24 cellular contexts compared by ENCODE assay signal in genomic region chr11:44741976-44742375, GRCh38. TPM values are rescaled to one million over a fixed set of nuclear protein-coding genes. Genes with fewer than 3 reads are reported as not detected.
DNase-seq lines count a peak whose midpoint lies in the region; ATAC-seq and TF ChIP-seq lines count a peak whose summit lies in the region.
"Had no signal": no experiment of that assay in that cellular context is flagged by ENCODE, and none has a peak within 500 bp of the region (broad histone marks: within the 10 kb centered on the region; RNA-seq: fewer than 3 reads in every experiment).

No MANE protein-coding gene starts in this region.

- H3K36me3 Mint-ChIP-seq in GM23338 (ENCODE audit: low read depth) (peaks cover 4% of the 10 kb centered on the region), endothelial cell (ENCODE audit: low read depth, unreplicated experiment) (peaks cover 43% of the 10 kb centered on the region), nephron (ENCODE audit: low read depth) (peaks cover 4% of the 10 kb centered on the region)

- no peaks in the 10 kb centered on the region for H3K9me2 ChIP-seq in GM23338 (ENCODE audit: insufficient read depth)

- H3K9me3 Mint-ChIP-seq in GM23338: no peaks in the 10 kb centered on the region; the same call in 1 of the 3 replicates
- no peaks in the 10 kb centered on the region for H3K9me3 Mint-ChIP-seq in endothelial cell (ENCODE audit: unreplicated experiment)
- no peaks in the 10 kb centered on the region for H3K9me3 Mint-ChIP-seq in nephron
- H3K9me3 Mint-ChIP-seq: CD4-positive, alpha-beta T cell had no signal

- DNase-seq in GM23338 (ENCODE audit: low spot score) (peak; percentile 57), endothelial cell (ENCODE audit: low spot score) (no peak), NCI-H524 (lab: John Stamatoyannopoulos, UW) (no peak)
- DNase-seq: AML-193; CD4-positive, alpha-beta T cell; COR-L47; Karpas-422; NCI-H1092; NCI-H1417 treated with DMSO at 0.1 percent for 48 hours; NCI-H1694 treated with DMSO at 0.1 percent for 48 hours; NCI-H2081; NCI-H2227 treated with DMSO at 0.1 percent for 48 hours; NCI-H69; RPMI8226; SHP77 had no signal

- peaks cover 70% of the 10 kb centered on the region for H3K4me1 Mint-ChIP-seq in GM23338
- peaks cover 94% of the 10 kb centered on the region for H3K4me1 Mint-ChIP-seq in endothelial cell (ENCODE audit: unreplicated experiment)
- H3K4me1 Mint-ChIP-seq in nephron: peaks cover 67% of the 10 kb centered on the region

- H3K4me3 ChIP-seq in GM23338: 0 out of 2 replicates have a peak overlapping the region, but pooled peaks have one; percentile 4
- H3K4me3 ChIP-seq in HUES6 (ENCODE audit: low read depth, low read length): 0 out of 2 replicates have a peak overlapping the region, but pooled peaks have one; percentile 3
- H3K4me3 ChIP-seq: A549; BLaER1 treated with 17β-estradiol and CSF1 and Interleukin-3, amounts not matched to agents 10 nM and 100 nM; GM12878 had no signal

- H3K27ac Mint-ChIP-seq in GM23338 (no peak overlapping the region), endothelial cell (ENCODE audit: unreplicated experiment) (no peak overlapping the region), nephron (peak overlapping the region in 2 of 3 experiments; percentile 18 to 96)
- H3K27ac Mint-ChIP-seq: CD4-positive, alpha-beta T cell had no signal

- H3K27me3 Mint-ChIP-seq in GM23338 (ENCODE audit: insufficient read depth, low read depth, poor library complexity): peaks cover 12% of the 10 kb centered on the region
- peaks cover 11% of the 10 kb centered on the region for H3K27me3 Mint-ChIP-seq in endothelial cell (ENCODE audit: unreplicated experiment)
- no peaks in the 10 kb centered on the region for H3K27me3 Mint-ChIP-seq in nephron (ENCODE audit: low read depth)
- H3K27me3 Mint-ChIP-seq: CD4-positive, alpha-beta T cell had no signal

- peaks cover 7% of the 10 kb centered on the region; the same call in 1 of the 2 replicates for H3K36me3 ChIP-seq in GM23338 (ENCODE audit: insufficient read depth)
- 0 out of 2 replicates have a peak, but pooled peaks cover 3% of the 10 kb centered on the region for H3K36me3 ChIP-seq in HUES6 (ENCODE audit: control insufficient read depth, insufficient read depth, low read length)
- H3K36me3 ChIP-seq: BLaER1 treated with 17β-estradiol and CSF1 and Interleukin-3, amounts not matched to agents 10 nM and 100 nM had no signal

- H3K4me3 Mint-ChIP-seq in GM23338 (peak overlapping the region; percentile 23; the same call in 1 of the 3 replicates), endothelial cell (ENCODE audit: unreplicated experiment) (peak overlapping the region; percentile 70), nephron (no peak overlapping the region)
- H3K4me3 Mint-ChIP-seq: CD4-positive, alpha-beta T cell had no signal

- ATAC-seq in GM23338: no peak; the same call in 2 of the 3 replicates
- no peak for ATAC-seq in GM18502 (IDR thresholded peaks at IDR 0.05; ENCODE audit: poor library complexity, unreplicated experiment)
- no peak for ATAC-seq in HG02610 (IDR thresholded peaks at IDR 0.05; ENCODE audit: unreplicated experiment)
- ATAC-seq: A549, GM12878 had no signal

- H3K4me2 ChIP-seq in GM23338: peak overlapping the region; percentile 55
- H3K4me2 ChIP-seq: A549 had no signal

- H3K79me2 ChIP-seq in GM23338 (replicated peaks; ENCODE audit: insufficient read depth): no peaks in the 10 kb centered on the region

- TF ChIP-seq CTCF in GM23338 (conservative IDR thresholded peaks at IDR 0.05; ENCODE audit: low read depth in 2 of 2) (no peak), endothelial cell (IDR thresholded peaks at IDR 0.05; ENCODE audit: unreplicated experiment) (no peak), nephron (IDR thresholded peaks at IDR 0.05; ENCODE audit: unreplicated experiment in 3 of 3) (no peak)

- H3K9ac ChIP-seq in HUES6 (ENCODE audit: low read length): no peak overlapping the region
- H3K9ac ChIP-seq: BLaER1 treated with 17β-estradiol and CSF1 and Interleukin-3, amounts not matched to agents 10 nM and 100 nM had no signal

- H3K4me1 ChIP-seq in GM23338 (ENCODE audit: insufficient read depth) (peaks cover 63% of the 10 kb centered on the region), HUES6 (ENCODE audit: control insufficient read depth, insufficient read depth, low read length) (peaks cover 59% of the 10 kb centered on the region)
- H3K4me1 ChIP-seq: A549 had no signal

- H3K9me3 ChIP-seq in HUES6 (ENCODE audit: control insufficient read depth, insufficient read depth, low read depth, low read length): no peaks in the 10 kb centered on the region
- H3K9me3 ChIP-seq: A549; BLaER1 treated with 17β-estradiol and CSF1 and Interleukin-3, amounts not matched to agents 10 nM and 100 nM had no signal

- H4K20me1 ChIP-seq in GM23338 (replicated peaks; ENCODE audit: insufficient read depth): no peaks in the 10 kb centered on the region
- H4K20me1 ChIP-seq: BLaER1 treated with 17β-estradiol and CSF1 and Interleukin-3, amounts not matched to agents 10 nM and 100 nM had no signal

- H3K27ac ChIP-seq in GM23338 (ENCODE audit: low read depth): peak overlapping the region; percentile 46; the same call in 1 of the 2 replicates
- H3K27ac ChIP-seq in HUES6 (ENCODE audit: low read depth, low read length): no peak overlapping the region
- H3K27ac ChIP-seq: A549; BLaER1 treated with 17β-estradiol and CSF1 and Interleukin-3, amounts not matched to agents 10 nM and 100 nM had no signal

- H3K27me3 ChIP-seq in GM23338 (ENCODE audit: insufficient read depth) (peaks cover 15% of the 10 kb centered on the region; the same call in 1 of the 2 replicates), HUES6 (ENCODE audit: control insufficient read depth, insufficient read depth, low read length) (no peaks in the 10 kb centered on the region)

- no peaks in the 10 kb centered on the region for H3F3A ChIP-seq in GM23338 (replicated peaks; ENCODE audit: low read depth)

- H2AFZ ChIP-seq in GM23338: no peak overlapping the region

TF ChIP-seq in GM23338, 12 proteins besides CTCF, POLR2A, EP300 and RAD21 (continues in another document):
- TF ChIP-seq JUNB (IDR thresholded peaks at IDR 0.05; ENCODE audit: unreplicated experiment) (no peak), EZH2 (IDR thresholded peaks at IDR 0.05; ENCODE audit: low read depth, unreplicated experiment) (no peak), ZNF114 (CRISPR knock-in tag; IDR thresholded peaks at IDR 0.05) (no peak), CREB1 (CRISPR knock-in tag; IDR thresholded peaks at IDR 0.05; ENCODE audit: low read depth) (no peak), STAT1 (IDR thresholded peaks at IDR 0.05; ENCODE audit: unreplicated experiment) (no peak), REST (IDR thresholded peaks at IDR 0.05; ENCODE audit: unreplicated experiment) (no peak)
- TF ChIP-seq, protein P1, sequence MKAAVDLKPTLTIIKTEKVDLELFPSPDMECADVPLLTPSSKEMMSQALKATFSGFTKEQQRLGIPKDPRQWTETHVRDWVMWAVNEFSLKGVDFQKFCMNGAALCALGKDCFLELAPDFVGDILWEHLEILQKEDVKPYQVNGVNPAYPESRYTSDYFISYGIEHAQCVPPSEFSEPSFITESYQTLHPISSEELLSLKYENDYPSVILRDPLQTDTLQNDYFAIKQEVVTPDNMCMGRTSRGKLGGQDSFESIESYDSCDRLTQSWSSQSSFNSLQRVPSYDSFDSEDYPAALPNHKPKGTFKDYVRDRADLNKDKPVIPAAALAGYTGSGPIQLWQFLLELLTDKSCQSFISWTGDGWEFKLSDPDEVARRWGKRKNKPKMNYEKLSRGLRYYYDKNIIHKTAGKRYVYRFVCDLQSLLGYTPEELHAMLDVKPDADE (IDR thresholded peaks at IDR 0.05): no peak

RNA-seq across cellular contexts. Expression of gene TSPAN18, which starts 15.2 kb away (rescaled TPM):
- total RNA-seq in GM23338 (2014; rRNA removed; shearing (Covaris generic)): 10.6 and 12.0 TPM in 2 replicates
- 5.8 and 6.0 TPM in 2 replicates for polyA plus RNA-seq in GM23338 (2016; fragmentation: Nextera tagmentation; extraction: Ambion mirVana)
- 717 TPM for total RNA-seq in endothelial cell (ENCODE audit: unreplicated experiment)
- total RNA-seq: NCI-H460, SK-MEL-5 had no signal

Comparison
In these comparisons a context has a peak if more than half of its experiments do, and no peak if none do; other contexts are left out.
1. H3K27ac Mint-ChIP-seq: peak in nephron (2 of 3); none in GM23338 (single experiment) and endothelial cell (single experiment).
2. H3K4me3 Mint-ChIP-seq: peak in GM23338 (single experiment) and endothelial cell (single experiment); none in nephron (0 of 3).
3. RNA of gene TSPAN18, which starts 15.2 kb away (total RNA-seq): 717 TPM in endothelial cell (single experiment); 10.6 to 12.0 TPM in GM23338; every median in the first group is over 10 times any median in the second.